10 cellular contexts compared by ENCODE assay signal in genomic region chr5:173829826-173830225, GRCh38. TPM values are rescaled to one million over a fixed set of nuclear protein-coding genes. Genes with fewer than 3 reads are reported as not detected.
DNase-seq lines count a peak whose midpoint lies in the region; ATAC-seq and TF ChIP-seq lines count a peak whose summit lies in the region.
"Had no signal": no experiment of that assay in that cellular context is flagged by ENCODE, and none has a peak within 500 bp of the region (broad histone marks: within the 10 kb centered on the region; RNA-seq: fewer than 3 reads in every experiment).

No MANE protein-coding gene starts in this region.

- no peak overlapping the region for H3K4me3 Mint-ChIP-seq in Caco-2 (ENCODE audit: unreplicated experiment)
- no peak overlapping the region for H3K4me3 Mint-ChIP-seq in CD4-positive, alpha-beta T cell

- no peaks in the 10 kb centered on the region for H3K27me3 Mint-ChIP-seq in Caco-2 (ENCODE audit: insufficient read depth, unreplicated experiment)
- H3K27me3 Mint-ChIP-seq in CD4-positive, alpha-beta T cell, result no peaks in the 10 kb centered on the region

- H3K4me3 ChIP-seq in Caco-2 (ENCODE audit: low read depth, low read length) (no peak overlapping the region), kidney epithelial cell (ENCODE audit: low read depth, low read length) (no peak overlapping the region)

- POLR2A ChIA-PET in Caco-2 (lab: Charles Lee), result no interaction called here
- POLR2A ChIA-PET in CD4-positive, alpha-beta T cell (lab: Charles Lee), result no interaction called here

- H3K27ac ChIP-seq in CD4-positive, alpha-beta T cell (ENCODE audit: low read depth, low read length), result no peak overlapping the region

- peak overlapping the region; percentile 61 for H3K27ac Mint-ChIP-seq in Caco-2 (ENCODE audit: unreplicated experiment)
- H3K27ac Mint-ChIP-seq in CD4-positive, alpha-beta T cell, result no peak overlapping the region

- intact Hi-C loops in Caco-2 (cut with micrococcal nuclease; ENCODE audit: unreplicated experiment), result no loop called here
- intact Hi-C loops in CD4-positive, alpha-beta T cell (cut with DNase I, micrococcal nuclease), result no loop called here

- H3K4me1 ChIP-seq in Caco-2, result peaks cover 33% of the 10 kb centered on the region

- H3K9me3 Mint-ChIP-seq in Caco-2 (ENCODE audit: unreplicated experiment), result peaks cover 13% of the 10 kb centered on the region
- H3K9me3 Mint-ChIP-seq in CD4-positive, alpha-beta T cell, result peaks cover 4% of the 10 kb centered on the region

- CTCF ChIA-PET in Caco-2 (lab: Charles Lee), result no interaction called here
- CTCF ChIA-PET in CD4-positive, alpha-beta T cell (lab: Charles Lee), result no interaction called here

- H3K4me1 Mint-ChIP-seq in Caco-2 (ENCODE audit: low read depth, unreplicated experiment), result peaks cover 20% of the 10 kb centered on the region
- H3K4me1 Mint-ChIP-seq in CD4-positive, alpha-beta T cell (ENCODE audit: low read depth), result no peaks in the 10 kb centered on the region

- no TSS peak for BruUV-seq in Caco-2 (replicated peaks; lab: Mats Ljungman, UMichigan)

- H3K27me3 ChIP-seq in Caco-2 (replicated peaks; ENCODE audit: control insufficient read depth, insufficient read depth, low read length) (no peaks in the 10 kb centered on the region), kidney epithelial cell (ENCODE audit: control insufficient read depth, insufficient read depth, low read length) (no peaks in the 10 kb centered on the region)
- no peaks in the 10 kb centered on the region for H3K27me3 ChIP-seq in CD4-positive, alpha-beta T cell (ENCODE audit: control insufficient read depth, insufficient read depth, low read length)

- TF ChIP-seq CTCF in Caco-2 (IDR thresholded peaks at IDR 0.05; ENCODE audit: insufficient read depth in 1 of 2, low read depth in 1 of 2, low read length in 1 of 2, severe bottlenecking in 1 of 2, unreplicated experiment in 1 of 2) (no peak), kidney epithelial cell (IDR thresholded peaks at IDR 0.05; ENCODE audit: insufficient read depth, low read length, poor library complexity, severe bottlenecking) (no peak)
- TF ChIP-seq CTCF in CD4-positive, alpha-beta T cell (IDR thresholded peaks at IDR 0.05), result no peak

- no peaks in the 10 kb centered on the region for H3K36me3 ChIP-seq in Caco-2 (ENCODE audit: control insufficient read depth, insufficient read depth, low read length)
- no peaks in the 10 kb centered on the region for H3K36me3 ChIP-seq in kidney epithelial cell (ENCODE audit: control insufficient read depth, insufficient read depth, low read length)

- H3K9me3 ChIP-seq in Caco-2, result no peaks in the 10 kb centered on the region
- no peaks in the 10 kb centered on the region for H3K9me3 ChIP-seq in CD4-positive, alpha-beta T cell (ENCODE audit: control insufficient read depth, low read length)

- no peak for DNase-seq in Caco-2
- peak; percentile 26 for DNase-seq in T1000 (lab: John Stamatoyannopoulos, UW)
- DNase-seq in kidney epithelial cell (ENCODE audit: low read depth), result peak; percentile 83
- no peak for DNase-seq in CD4-positive, alpha-beta T cell
- no peak for DNase-seq in COR-L47 (lab: John Stamatoyannopoulos, UW)
- DNase-seq in NCI-H1105 (lab: John Stamatoyannopoulos, UW), result no peak
- DNase-seq: cortex of kidney, small intestine had no signal

- peak; percentile 45 for ATAC-seq in GM21786 (IDR thresholded peaks at IDR 0.05; ENCODE audit: unreplicated experiment)
- no peak for ATAC-seq in CD4-positive, alpha-beta T cell (ENCODE audit: poor library complexity)
- no peak for ATAC-seq in HG02763 (IDR thresholded peaks at IDR 0.05; ENCODE audit: unreplicated experiment)

- H3K36me3 Mint-ChIP-seq in Caco-2 (ENCODE audit: insufficient read depth, unreplicated experiment), result no peaks in the 10 kb centered on the region
- no peaks in the 10 kb centered on the region for H3K36me3 Mint-ChIP-seq in CD4-positive, alpha-beta T cell (ENCODE audit: low read depth)

RNA-seq across cellular contexts. Expression of gene CPEB4, which starts 58.3 kb away (rescaled TPM):
- total RNA-seq in Caco-2 (2022), result 21.4 and 25.1 TPM in 2 replicates
- 20.9 and 32.7 TPM in 2 replicates for total RNA-seq in kidney epithelial cell
- 10 to 100 TPM; 18.3 to 19.2 TPM for total RNA-seq in CD4-positive, alpha-beta T cell

Comparison
In these comparisons a context has a peak if more than half of its experiments do, and no peak if none do; other contexts are left out.
1. DNase-seq: peak in T1000 (single experiment) and kidney epithelial cell (single experiment); none in Caco-2 (0 of 2), CD4-positive, alpha-beta T cell (0 of 10), COR-L47 (single experiment) and NCI-H1105 (single experiment).